ENCODE assay signal across 1 cellular context in genomic region chr13:99657848-99658265, GRCh38.
TF ChIP-seq lines count a peak whose summit lies in the region.

No MANE protein-coding gene starts in this region.

TF ChIP-seq in IMR-90, 13 proteins besides CTCF, POLR2A, EP300 and RAD21 (continued from another document):
- TF ChIP-seq FOS (IDR thresholded peaks at IDR 0.05; ENCODE audit: low read depth, low read length) (no peak), CHD1 (IDR thresholded peaks at IDR 0.05; ENCODE audit: low read depth, low read length) (no peak), BHLHE40 (IDR thresholded peaks at IDR 0.05; ENCODE audit: low read depth, low read length) (no peak), CEBPB (IDR thresholded peaks at IDR 0.05; ENCODE audit: low read depth, low read length) (no peak), SMC3 (IDR thresholded peaks at IDR 0.05; ENCODE audit: low read depth, low read length) (no peak)
